9 cellular contexts compared by ENCODE assay signal in the genomic region with DNA sequence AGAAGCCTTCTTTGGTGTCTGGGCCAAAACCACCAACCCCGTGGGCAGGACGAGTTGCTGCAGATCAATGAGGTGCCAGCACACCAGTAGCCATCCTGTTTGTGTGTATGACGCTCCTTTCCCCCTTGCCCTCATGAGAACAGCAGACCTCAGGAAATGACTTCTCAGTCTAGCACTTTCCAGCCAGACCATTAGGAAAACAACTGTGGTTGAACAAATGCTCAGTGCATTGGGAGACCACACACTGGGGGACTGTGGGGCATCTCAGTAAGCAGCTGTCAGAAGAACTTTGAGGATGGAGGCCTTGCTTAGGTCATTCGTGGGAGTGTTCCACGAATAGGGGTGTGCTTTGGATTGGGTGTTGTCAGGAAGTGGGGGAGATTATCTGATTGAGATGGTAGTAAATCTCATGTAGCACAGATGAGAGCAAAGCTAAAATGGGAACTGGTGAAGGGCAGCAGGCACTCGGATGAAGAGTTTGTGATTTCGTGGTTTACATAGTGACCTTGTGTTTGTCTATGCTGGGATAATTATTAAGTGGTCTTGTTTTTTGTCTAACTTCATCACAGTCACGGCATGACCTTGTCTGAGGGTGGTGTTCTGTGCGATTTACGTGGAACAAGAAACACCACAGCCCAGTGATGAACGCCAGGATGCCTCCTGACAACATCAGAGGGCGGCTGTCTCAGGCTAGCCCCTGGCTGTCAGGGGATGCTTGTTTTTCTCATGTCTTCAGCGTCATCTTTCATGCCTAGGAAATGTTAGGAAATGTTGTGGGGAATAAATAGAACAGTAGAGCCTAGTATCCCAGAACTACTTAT.
DNase-seq lines count a peak whose midpoint lies in the region; ATAC-seq and TF ChIP-seq lines count a peak whose summit lies in the region.
"Had no signal": no experiment of that assay in that cellular context is flagged by ENCODE, and none has a peak within 500 bp of the region (broad histone marks: within the 10 kb centered on the region; RNA-seq: fewer than 3 reads in every experiment).

No MANE protein-coding gene starts in this region.

- TF ChIP-seq CTCF in AG04450 (IDR thresholded peaks at IDR 0.05; ENCODE audit: low read depth, low read length): no peak
- TF ChIP-seq CTCF in RWPE1 (conservative IDR thresholded peaks at IDR 0.05; ENCODE audit: low read depth): no peak
- no peak for TF ChIP-seq CTCF in ascending aorta (IDR thresholded peaks at IDR 0.05)
- no peak for TF ChIP-seq CTCF in BE2C (IDR thresholded peaks at IDR 0.05; ENCODE audit: low read depth, low read length)

- H3K27me3 ChIP-seq in AG04450 (ENCODE audit: control insufficient read depth, insufficient read depth, low read length): no peaks in the 10 kb centered on the region
- H3K27me3 ChIP-seq in ascending aorta: no peaks in the 10 kb centered on the region
- no peaks in the 10 kb centered on the region for H3K27me3 ChIP-seq in BE2C
- H3K27me3 ChIP-seq: right lobe of liver had no signal

- POLR2A ChIA-PET in AG04450 (lab: Yijun Ruan, JAX) (interaction anchor here (1.2 kb wide), 1 partner anchor 123 kb away, joined by 4 read pairs; no protein-coding TSS in a partner anchor), RWPE1 (lab: Yijun Ruan, JAX; ENCODE audit: low non-redundant PET) (no interaction called here)

- H3K9me3 ChIP-seq in AG04450 (ENCODE audit: control insufficient read depth, insufficient read depth, low read length) (no peaks in the 10 kb centered on the region), ascending aorta (no peaks in the 10 kb centered on the region), BE2C (no peaks in the 10 kb centered on the region)
- H3K9me3 ChIP-seq: right lobe of liver had no signal

- peak overlapping the region; percentile 55 for H3K27ac ChIP-seq in AG04450 (ENCODE audit: low read depth, low read length)
- peak overlapping the region; percentile 12; the same call in 1 of the 2 replicates for H3K27ac ChIP-seq in RWPE1
- peak overlapping the region; percentile 58 to 74 for H3K27ac ChIP-seq in ascending aorta
- H3K27ac ChIP-seq: right lobe of liver had no signal

- no peak overlapping the region for H3K4me3 ChIP-seq in AG04450 (ENCODE audit: low read depth, low read length)
- no peak overlapping the region for H3K4me3 ChIP-seq in ascending aorta
- no peak overlapping the region for H3K4me3 ChIP-seq in BE2C (ENCODE audit: low read depth, low read length)
- H3K4me3 ChIP-seq: right lobe of liver had no signal

- CTCF ChIA-PET in AG04450 (lab: Charles Lee) (interaction anchor here (0.6 to 3.9 kb wide), 10 partner anchors 10 to 598 kb away, joined by 3 to 18 read pairs (median 5); no protein-coding TSS in a partner anchor), RWPE1 (lab: Yijun Ruan, JAX) (interaction anchor here (0.7 kb wide), 1 partner anchor 15 kb away, joined by 5 read pairs; no protein-coding TSS in a partner anchor)

- intact Hi-C loops in ascending aorta (cut with DNase I): no loop called here

- peaks cover 7 to 16% of the 10 kb centered on the region in 2 donors for H3K4me1 ChIP-seq in ascending aorta
- H3K4me1 ChIP-seq in BE2C: no peaks in the 10 kb centered on the region
- H3K4me1 ChIP-seq: right lobe of liver had no signal

- H3K36me3 ChIP-seq in ascending aorta (no peaks in the 10 kb centered on the region), BE2C (no peaks in the 10 kb centered on the region)
- H3K36me3 ChIP-seq: right lobe of liver had no signal

- DNase-seq in AG04450 (ENCODE audit: low read depth, low spot score) (peak; percentile 66), RWPE1 (ENCODE audit: low spot score) (peak; percentile 4), ascending aorta (ENCODE audit: low spot score in 2 of 2) (peak in 1 of 2 donors; percentile 66), left kidney (ENCODE audit: low read depth, low spot score) (peak; percentile 15), mesenteric fat pad (ENCODE audit: low spot score) (no peak), NCI-H345 treated with DMSO at 0.1 percent for 48 hours (lab: John Stamatoyannopoulos, UW; ENCODE audit: unreplicated experiment) (no peak), BE2C (no peak)

- no peak for ATAC-seq in HG02938 (IDR thresholded peaks at IDR 0.05; ENCODE audit: unreplicated experiment)

Comparison
In these comparisons a context has a peak if more than half of its experiments do, and no peak if none do; other contexts are left out.
1. DNase-seq: peak in AG04450 (single experiment), RWPE1 (single experiment) and left kidney (single experiment); none in mesenteric fat pad (single experiment), NCI-H345 treated with DMSO at 0.1 percent for 48 hours (single experiment) and BE2C (single experiment).
2. H3K27ac ChIP-seq: peak in every context shown above with its lines; median percentile 66 in ascending aorta; 55 in AG04450; 12 in RWPE1.